Comparison of ENCODE assay signal across 8 cellular contexts in the genomic region with DNA sequence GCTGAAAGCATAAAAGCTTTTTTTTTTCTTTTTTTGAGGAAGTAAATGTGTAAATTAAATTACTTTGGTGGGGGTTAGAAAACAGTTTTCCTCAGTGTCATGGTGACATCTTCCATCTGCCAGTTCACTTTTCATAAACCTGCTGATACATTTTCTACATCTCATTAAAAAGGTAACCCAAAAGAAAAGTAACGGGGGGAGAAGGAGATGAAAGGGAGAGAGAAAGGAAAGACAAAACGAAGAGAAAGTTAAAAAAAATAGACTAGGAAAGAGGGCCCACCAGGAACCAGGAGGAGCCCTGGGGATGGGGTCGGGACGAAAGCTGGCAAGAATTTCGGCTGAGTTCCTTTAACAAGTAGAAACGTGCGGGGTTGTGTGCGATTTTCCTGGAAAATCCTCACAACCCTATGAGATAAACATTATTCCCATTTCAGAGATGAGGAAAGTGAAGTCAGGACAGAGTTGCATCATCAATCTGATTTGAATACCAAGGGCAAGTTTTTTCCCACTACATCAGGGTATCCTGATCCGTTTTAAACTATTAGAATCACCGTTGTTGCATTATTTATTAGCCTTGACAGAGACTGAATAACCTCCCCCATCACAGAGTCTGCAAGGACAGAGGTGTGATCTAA. TPM values are rescaled to one million over a fixed set of nuclear protein-coding genes. Genes with fewer than 3 reads are reported as not detected.
A peak's percentile ranks its signal among the peaks of the same experiment; 100 is the strongest.
DNase-seq lines count a peak whose midpoint lies in the region; FAIRE-seq and TF ChIP-seq lines count a peak whose summit lies in the region.

No MANE protein-coding gene starts in this region.

- H3K4me1 ChIP-seq in MM.1S (ENCODE audit: low read length) = no peaks in the 10 kb centered on the region

- TF ChIP-seq CTCF in AG10803 (conservative IDR thresholded peaks at IDR 0.05; ENCODE audit: low read length) (no peak), MM.1S (IDR thresholded peaks at IDR 0.05; ENCODE audit: low read length) (no peak), epithelial cell of esophagus (IDR thresholded peaks at IDR 0.05; ENCODE audit: insufficient read depth, low read depth, low read length, missing control alignments) (no peak), neural crest cell (conservative IDR thresholded peaks at IDR 0.05) (no peak)

- H4K20me1 ChIP-seq in MM.1S (ENCODE audit: insufficient read depth, low read length) = no peaks in the 10 kb centered on the region

- no peak for FAIRE-seq in urothelium cell line (lab: Jason Lieb, UNC)

- no peak overlapping the region for H3K9ac ChIP-seq in MM.1S (ENCODE audit: low read length)

- no peaks in the 10 kb centered on the region for H3K9me3 ChIP-seq in MM.1S (replicated peaks; ENCODE audit: insufficient read depth, low read length)

- peaks cover 4% of the 10 kb centered on the region for H3K27me3 Mint-ChIP-seq in neural crest cell (ENCODE audit: low read depth)

- H3K27me3 ChIP-seq in MM.1S (replicated peaks; ENCODE audit: insufficient read depth, low read length) = no peaks in the 10 kb centered on the region

- DNase-seq in AG10803 (ENCODE audit: low read depth) (no peak), MM.1S (no peak), epithelial cell of esophagus (ENCODE audit: low read depth) (no peak), neural crest cell (ENCODE audit: low read depth, low spot score) (no peak), HK-2 (ENCODE audit: unreplicated experiment) (no peak), SHP77 treated with DMSO at 0.1 percent for 48 hours (lab: John Stamatoyannopoulos, UW) (no peak), DMS53 (lab: John Stamatoyannopoulos, UW) (no peak), urothelium cell line (ENCODE audit: low spot score) (no peak)

- no peaks in the 10 kb centered on the region for H3K79me2 ChIP-seq in MM.1S (ENCODE audit: low read length)

- peak overlapping the region; percentile 50 for H3K4me2 ChIP-seq in MM.1S (ENCODE audit: low read depth, low read length)

- peaks cover 36% of the 10 kb centered on the region for H3K4me1 Mint-ChIP-seq in neural crest cell

- H3K4me3 Mint-ChIP-seq in neural crest cell = peak overlapping the region; percentile 78

- no peaks in the 10 kb centered on the region for H3K36me3 Mint-ChIP-seq in neural crest cell (ENCODE audit: low read depth)

- H3K9me2 ChIP-seq in MM.1S (replicated peaks; ENCODE audit: insufficient read depth, low read length) = no peaks in the 10 kb centered on the region

- peak overlapping the region; percentile 64 for H3K4me3 ChIP-seq in AG10803 (ENCODE audit: low read length)
- peak overlapping the region; percentile 43 for H3K4me3 ChIP-seq in MM.1S (ENCODE audit: low read length)
- H3K4me3 ChIP-seq in epithelial cell of esophagus (ENCODE audit: low read length) = peak overlapping the region; percentile 51

- H3K9me3 Mint-ChIP-seq in neural crest cell = no peaks in the 10 kb centered on the region

- H3K36me3 ChIP-seq in MM.1S (replicated peaks; ENCODE audit: insufficient read depth, low read length) = no peaks in the 10 kb centered on the region

- H3K27ac Mint-ChIP-seq in neural crest cell (ENCODE audit: unreplicated experiment) = no peak overlapping the region

- no peaks in the 10 kb centered on the region for H3F3A ChIP-seq in MM.1S (ENCODE audit: insufficient read depth, low read length)

- no peak overlapping the region for H3K27ac ChIP-seq in MM.1S (ENCODE audit: low read length)

- H2AFZ ChIP-seq in MM.1S (ENCODE audit: low read length) = peak overlapping the region; percentile 51

RNA-seq across cellular contexts. Expression of a gene that starts 53.4 kb away (rescaled TPM):
- total RNA-seq in neural crest cell = 2.9 and 3.6 TPM in 2 replicates
